ENCODE assay signal across 9 cellular contexts in the genomic region with DNA sequence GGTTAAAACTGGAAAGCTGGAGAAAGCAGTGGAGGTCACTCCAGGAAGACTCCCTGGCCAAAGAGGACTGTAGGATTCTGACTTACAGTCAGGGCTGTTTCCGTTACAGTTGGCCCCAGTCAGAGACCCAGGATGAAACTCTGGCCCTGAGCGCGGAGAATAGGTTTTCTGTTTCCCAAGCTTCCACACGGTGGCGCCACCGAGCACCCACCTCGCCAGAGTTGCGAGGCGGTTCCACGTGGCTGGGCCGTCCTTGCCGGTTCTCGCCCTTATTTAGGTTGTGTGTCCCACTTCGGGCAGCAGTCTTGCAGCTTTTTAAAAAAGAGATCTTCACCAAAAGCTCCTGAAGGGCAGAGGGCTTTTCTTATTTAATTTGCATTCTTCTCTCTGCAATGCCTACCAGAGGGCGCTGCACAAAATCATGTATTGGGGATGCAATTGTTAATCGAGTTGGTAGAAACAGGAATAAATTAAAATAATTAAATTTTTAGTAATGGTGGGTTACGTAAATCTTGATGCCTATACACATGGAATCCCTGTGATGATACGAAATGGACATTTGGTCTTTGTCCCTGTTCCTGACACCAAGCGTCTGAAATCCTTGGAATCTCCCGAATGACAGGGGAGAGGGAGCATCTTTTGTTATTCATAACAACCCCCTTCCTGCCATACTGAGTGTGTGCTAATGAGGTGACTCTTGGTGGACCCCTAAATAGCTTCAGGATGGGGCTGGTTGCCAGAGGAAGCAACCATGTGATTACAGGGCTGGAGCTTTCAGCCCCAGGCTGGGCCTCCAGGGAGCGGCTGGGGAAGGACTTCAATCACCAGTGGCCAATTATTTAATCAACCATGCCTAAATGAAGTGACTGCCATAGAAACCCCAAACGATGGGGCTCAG. TPM values are rescaled to one million over a fixed set of nuclear protein-coding genes. Genes with fewer than 3 reads are reported as not detected.
A peak's percentile ranks its signal among the peaks of the same experiment; 100 is the strongest.
DNase-seq lines count a peak whose midpoint lies in the region; ATAC-seq and TF ChIP-seq lines count a peak whose summit lies in the region.
"Had no signal": no experiment of that assay in that cellular context is flagged by ENCODE, and none has a peak within 500 bp of the region (broad histone marks: within the 10 kb centered on the region; RNA-seq: fewer than 3 reads in every experiment).

No MANE protein-coding gene starts in this region.

- peak; percentile 97 for TF ChIP-seq CTCF in LNCAP (IDR thresholded peaks at IDR 0.05)

- peaks cover 26% of the 10 kb centered on the region for H3K27me3 Mint-ChIP-seq in activated CD4-positive, alpha-beta T cell treated with anti-CD3 and anti-CD28 coated beads, Interleukin-2, amount 10 ng/mL, durations not matched to agents 7 days and 5 days
- peaks cover 56 to 74% of the 10 kb centered on the region in 2 donors for H3K27me3 Mint-ChIP-seq in effector memory CD8-positive, alpha-beta T cell
- H3K27me3 Mint-ChIP-seq in stimulated activated memory B cell treated with anti-CD40 and anti-IgM and Interleukin-4, amounts not matched to agents 10 μg/mL and 1 μg/mL and 100 μg/mL, for 72 hours, result peaks cover 47% of the 10 kb centered on the region

- POLR2A ChIA-PET in activated CD4-positive, alpha-beta T cell treated with anti-CD3 and anti-CD28 coated beads, Interleukin-2, amount 10 ng/mL, durations not matched to agents 7 days and 5 days (lab: Charles Lee), result no interaction called here

- DNase-seq in Daoy (ENCODE audit: low read depth) (peak; percentile 68), mucosa of gallbladder (ENCODE audit: low spot score) (peak; percentile 38), NCI-H2196 (lab: John Stamatoyannopoulos, UW; ENCODE audit: unreplicated experiment) (no peak)
- DNase-seq in activated CD4-positive, alpha-beta T cell treated with anti-CD3 and anti-CD28 coated beads, Interleukin-2, amount 10 ng/mL, durations not matched to agents 7 days and 5 days, result peak; percentile 66
- DNase-seq in effector memory CD8-positive, alpha-beta T cell, result peak; percentile 44 to 56 (median 52)

- H3K36me3 Mint-ChIP-seq in activated CD4-positive, alpha-beta T cell treated with anti-CD3 and anti-CD28 coated beads, Interleukin-2, amount 10 ng/mL, durations not matched to agents 7 days and 5 days (ENCODE audit: low read depth), result no peaks in the 10 kb centered on the region
- H3K36me3 Mint-ChIP-seq in effector memory CD8-positive, alpha-beta T cell (ENCODE audit: insufficient read depth), result no peaks in the 10 kb centered on the region
- H3K36me3 Mint-ChIP-seq in stimulated activated memory B cell treated with anti-CD40 and anti-IgM and Interleukin-4, amounts not matched to agents 10 μg/mL and 1 μg/mL and 100 μg/mL, for 72 hours, result no peaks in the 10 kb centered on the region
- H3K36me3 Mint-ChIP-seq: activated naive CD8-positive, alpha-beta T cell had no signal

- H3K27ac Mint-ChIP-seq in activated CD4-positive, alpha-beta T cell treated with anti-CD3 and anti-CD28 coated beads, Interleukin-2, amount 10 ng/mL, durations not matched to agents 7 days and 5 days, result no peak overlapping the region
- no peak overlapping the region for H3K27ac Mint-ChIP-seq in effector memory CD8-positive, alpha-beta T cell
- H3K27ac Mint-ChIP-seq in stimulated activated memory B cell treated with anti-CD40 and anti-IgM and Interleukin-4, amounts not matched to agents 10 μg/mL and 1 μg/mL and 100 μg/mL, for 72 hours, result no peak overlapping the region
- H3K27ac Mint-ChIP-seq: activated naive CD8-positive, alpha-beta T cell had no signal

- peaks cover 2% of the 10 kb centered on the region for H3K4me1 Mint-ChIP-seq in activated CD4-positive, alpha-beta T cell treated with anti-CD3 and anti-CD28 coated beads, Interleukin-2, amount 10 ng/mL, durations not matched to agents 7 days and 5 days
- peaks cover 5% of the 10 kb centered on the region in 2 donors for H3K4me1 Mint-ChIP-seq in effector memory CD8-positive, alpha-beta T cell (ENCODE audit: low read depth in 2 of 2)
- no peaks in the 10 kb centered on the region for H3K4me1 Mint-ChIP-seq in stimulated activated memory B cell treated with anti-CD40 and anti-IgM and Interleukin-4, amounts not matched to agents 10 μg/mL and 1 μg/mL and 100 μg/mL, for 72 hours

- no peaks in the 10 kb centered on the region for H3K9me3 Mint-ChIP-seq in activated CD4-positive, alpha-beta T cell treated with anti-CD3 and anti-CD28 coated beads, Interleukin-2, amount 10 ng/mL, durations not matched to agents 7 days and 5 days
- peaks cover 0 to 6% of the 10 kb centered on the region in 2 donors for H3K9me3 Mint-ChIP-seq in effector memory CD8-positive, alpha-beta T cell
- peaks cover 5% of the 10 kb centered on the region for H3K9me3 Mint-ChIP-seq in stimulated activated memory B cell treated with anti-CD40 and anti-IgM and Interleukin-4, amounts not matched to agents 10 μg/mL and 1 μg/mL and 100 μg/mL, for 72 hours

- CTCF ChIA-PET in activated CD4-positive, alpha-beta T cell treated with anti-CD3 and anti-CD28 coated beads, Interleukin-2, amount 10 ng/mL, durations not matched to agents 7 days and 5 days (lab: Charles Lee), result interaction anchor here (0.8 to 1.5 kb wide), 3 partner anchors 22 to 112 kb away, joined by 3 to 4 read pairs (median 3); no protein-coding TSS in a partner anchor

- ATAC-seq in effector memory CD8-positive, alpha-beta T cell (replicated peaks), result peak; percentile 54
- ATAC-seq in stimulated activated memory B cell treated with anti-CD40 and anti-IgM and Interleukin-4, amounts not matched to agents 10 μg/mL and 1 μg/mL and 100 μg/mL, for 72 hours, result peak; percentile 65
- ATAC-seq in HG03432 (IDR thresholded peaks at IDR 0.05; ENCODE audit: unreplicated experiment), result no peak

- no peak overlapping the region for H3K4me3 Mint-ChIP-seq in activated CD4-positive, alpha-beta T cell treated with anti-CD3 and anti-CD28 coated beads, Interleukin-2, amount 10 ng/mL, durations not matched to agents 7 days and 5 days
- no peak overlapping the region for H3K4me3 Mint-ChIP-seq in effector memory CD8-positive, alpha-beta T cell
- no peak overlapping the region for H3K4me3 Mint-ChIP-seq in stimulated activated memory B cell treated with anti-CD40 and anti-IgM and Interleukin-4, amounts not matched to agents 10 μg/mL and 1 μg/mL and 100 μg/mL, for 72 hours
- H3K4me3 Mint-ChIP-seq: activated naive CD8-positive, alpha-beta T cell had no signal

RNA-seq across cellular contexts. Expression of gene S100A7, which starts 5.5 kb away (rescaled TPM):
- not detected in 2 replicates for total RNA-seq in Daoy (2014; rRNA removed; shearing (Covaris generic))
- not detected for total RNA-seq in activated CD4-positive, alpha-beta T cell treated with anti-CD3 and anti-CD28 coated beads, Interleukin-2, amount 10 ng/mL, durations not matched to agents 7 days and 5 days
- total RNA-seq in mucosa of gallbladder, result not detected

RNA-seq across cellular contexts. Expression of gene S100A7A, which starts 49.7 kb away (rescaled TPM):
- not detected in 2 replicates for total RNA-seq in Daoy (2014; rRNA removed; shearing (Covaris generic))
- total RNA-seq in activated CD4-positive, alpha-beta T cell treated with anti-CD3 and anti-CD28 coated beads, Interleukin-2, amount 10 ng/mL, durations not matched to agents 7 days and 5 days, result not detected
- not detected for total RNA-seq in mucosa of gallbladder
